1 cellular context compared by ENCODE assay signal in the genomic region with DNA sequence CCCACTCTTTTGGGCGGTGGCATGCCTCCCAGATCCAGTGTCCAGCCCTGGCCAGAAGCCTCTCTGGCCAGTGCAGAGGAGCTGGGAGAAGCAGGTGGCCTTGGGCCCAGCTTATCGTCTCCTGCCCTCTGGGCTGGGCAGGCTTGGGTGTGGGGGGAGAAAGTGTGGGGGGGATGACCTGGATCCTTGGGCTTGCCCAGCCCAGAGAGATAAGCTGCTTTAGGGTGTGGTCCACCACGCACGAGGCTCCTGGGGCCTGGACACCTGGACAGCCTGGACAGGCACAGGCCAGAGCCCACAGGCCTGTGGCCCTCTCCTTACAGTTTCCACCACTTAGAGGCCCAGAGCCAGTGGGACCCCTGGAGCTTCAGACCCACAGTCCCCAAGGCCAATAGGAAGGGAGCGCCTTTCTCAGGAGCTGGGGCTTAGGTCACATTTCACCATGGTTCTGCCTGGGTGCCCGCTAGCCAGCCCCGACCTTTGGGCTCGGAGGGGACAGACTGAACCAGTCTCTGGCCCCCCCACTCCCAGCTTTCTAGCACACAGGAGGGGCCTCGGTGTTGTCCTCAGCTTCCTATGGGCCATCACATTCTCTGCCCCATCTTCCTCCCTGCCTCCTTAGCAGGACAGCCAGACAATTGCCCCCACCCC.
TF ChIP-seq lines count a peak whose summit lies in the region.

No MANE protein-coding gene starts in this region.

TF ChIP-seq in K562, 482 proteins besides CTCF, POLR2A, EP300 and RAD21 (continued from another document and continues in another):
- TF ChIP-seq NR2C2 (CRISPR knock-in tag; IDR thresholded peaks at IDR 0.05), result no peak
- TF ChIP-seq NR2C2 (tag; IDR thresholded peaks at IDR 0.05), result no peak
- no peak for TF ChIP-seq HDAC3 (IDR thresholded peaks at IDR 0.05; ENCODE audit: borderline replicate concordance, partially characterized antibody)
- TF ChIP-seq POLR2H (tag; IDR thresholded peaks at IDR 0.05; ENCODE audit: low read depth), result no peak
- TF ChIP-seq, protein P1, sequence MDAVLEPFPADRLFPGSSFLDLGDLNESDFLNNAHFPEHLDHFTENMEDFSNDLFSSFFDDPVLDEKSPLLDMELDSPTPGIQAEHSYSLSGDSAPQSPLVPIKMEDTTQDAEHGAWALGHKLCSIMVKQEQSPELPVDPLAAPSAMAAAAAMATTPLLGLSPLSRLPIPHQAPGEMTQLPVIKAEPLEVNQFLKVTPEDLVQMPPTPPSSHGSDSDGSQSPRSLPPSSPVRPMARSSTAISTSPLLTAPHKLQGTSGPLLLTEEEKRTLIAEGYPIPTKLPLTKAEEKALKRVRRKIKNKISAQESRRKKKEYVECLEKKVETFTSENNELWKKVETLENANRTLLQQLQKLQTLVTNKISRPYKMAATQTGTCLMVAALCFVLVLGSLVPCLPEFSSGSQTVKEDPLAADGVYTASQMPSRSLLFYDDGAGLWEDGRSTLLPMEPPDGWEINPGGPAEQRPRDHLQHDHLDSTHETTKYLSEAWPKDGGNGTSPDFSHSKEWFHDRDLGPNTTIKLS (IDR thresholded peaks at IDR 0.05; ENCODE audit: borderline replicate concordance, low read depth), result no peak
- no peak for TF ChIP-seq RBM25 (IDR thresholded peaks at IDR 0.05; ENCODE audit: low read depth, low read length, severe bottlenecking)
- peak; percentile 24; the same call in 1 of the 2 replicates for TF ChIP-seq GATA2 (CRISPR knock-in tag; IDR thresholded peaks at IDR 0.05)
- no peak for TF ChIP-seq MTA3 (IDR thresholded peaks at IDR 0.05; ENCODE audit: borderline replicate concordance)
- no peak for TF ChIP-seq THRAP3 (IDR thresholded peaks at IDR 0.05; ENCODE audit: borderline replicate concordance)
- no peak for TF ChIP-seq TEAD1 (CRISPR knock-in tag; IDR thresholded peaks at IDR 0.05)
- TF ChIP-seq, protein P2, sequence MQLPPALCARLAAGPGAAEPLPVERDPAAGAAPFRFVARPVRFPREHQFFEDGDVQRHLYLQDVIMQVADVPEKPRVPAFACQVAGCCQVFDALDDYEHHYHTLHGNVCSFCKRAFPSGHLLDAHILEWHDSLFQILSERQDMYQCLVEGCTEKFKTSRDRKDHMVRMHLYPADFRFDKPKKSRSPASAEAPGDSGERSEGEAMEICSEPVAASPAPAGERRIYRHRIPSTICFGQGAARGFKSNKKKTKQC (CRISPR knock-in tag; IDR thresholded peaks at IDR 0.05), result no peak
- no peak for TF ChIP-seq TCF7 (IDR thresholded peaks at IDR 0.05; ENCODE audit: borderline replicate concordance)
- TF ChIP-seq ETS2 (tag; IDR thresholded peaks at IDR 0.05; ENCODE audit: borderline replicate concordance, poor library complexity, severe bottlenecking), result no peak
- 0 out of 4 replicates have a peak, but pooled peaks of 1 of the 2 experiments have one; percentile 20 for TF ChIP-seq MAZ (CRISPR knock-in tag; conservative IDR thresholded peaks at IDR 0.05 in 1 of 2, IDR thresholded peaks at IDR 0.05 in 1 of 2)
- TF ChIP-seq, protein P3, sequence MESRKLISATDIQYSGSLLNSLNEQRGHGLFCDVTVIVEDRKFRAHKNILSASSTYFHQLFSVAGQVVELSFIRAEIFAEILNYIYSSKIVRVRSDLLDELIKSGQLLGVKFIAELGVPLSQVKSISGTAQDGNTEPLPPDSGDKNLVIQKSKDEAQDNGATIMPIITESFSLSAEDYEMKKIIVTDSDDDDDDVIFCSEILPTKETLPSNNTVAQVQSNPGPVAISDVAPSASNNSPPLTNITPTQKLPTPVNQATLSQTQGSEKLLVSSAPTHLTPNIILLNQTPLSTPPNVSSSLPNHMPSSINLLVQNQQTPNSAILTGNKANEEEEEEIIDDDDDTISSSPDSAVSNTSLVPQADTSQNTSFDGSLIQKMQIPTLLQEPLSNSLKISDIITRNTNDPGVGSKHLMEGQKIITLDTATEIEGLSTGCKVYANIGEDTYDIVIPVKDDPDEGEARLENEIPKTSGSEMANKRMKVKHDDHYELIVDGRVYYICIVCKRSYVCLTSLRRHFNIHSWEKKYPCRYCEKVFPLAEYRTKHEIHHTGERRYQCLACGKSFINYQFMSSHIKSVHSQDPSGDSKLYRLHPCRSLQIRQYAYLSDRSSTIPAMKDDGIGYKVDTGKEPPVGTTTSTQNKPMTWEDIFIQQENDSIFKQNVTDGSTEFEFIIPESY (CRISPR knock-in tag; IDR thresholded peaks at IDR 0.05), result no peak
- TF ChIP-seq, protein P4, sequence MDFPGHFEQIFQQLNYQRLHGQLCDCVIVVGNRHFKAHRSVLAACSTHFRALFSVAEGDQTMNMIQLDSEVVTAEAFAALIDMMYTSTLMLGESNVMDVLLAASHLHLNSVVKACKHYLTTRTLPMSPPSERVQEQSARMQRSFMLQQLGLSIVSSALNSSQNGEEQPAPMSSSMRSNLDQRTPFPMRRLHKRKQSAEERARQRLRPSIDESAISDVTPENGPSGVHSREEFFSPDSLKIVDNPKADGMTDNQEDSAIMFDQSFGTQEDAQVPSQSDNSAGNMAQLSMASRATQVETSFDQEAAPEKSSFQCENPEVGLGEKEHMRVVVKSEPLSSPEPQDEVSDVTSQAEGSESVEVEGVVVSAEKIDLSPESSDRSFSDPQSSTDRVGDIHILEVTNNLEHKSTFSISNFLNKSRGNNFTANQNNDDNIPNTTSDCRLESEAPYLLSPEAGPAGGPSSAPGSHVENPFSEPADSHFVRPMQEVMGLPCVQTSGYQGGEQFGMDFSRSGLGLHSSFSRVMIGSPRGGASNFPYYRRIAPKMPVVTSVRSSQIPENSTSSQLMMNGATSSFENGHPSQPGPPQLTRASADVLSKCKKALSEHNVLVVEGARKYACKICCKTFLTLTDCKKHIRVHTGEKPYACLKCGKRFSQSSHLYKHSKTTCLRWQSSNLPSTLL (IDR thresholded peaks at IDR 0.05), result no peak
- no peak for TF ChIP-seq SAFB2 (IDR thresholded peaks at IDR 0.05; ENCODE audit: borderline replicate concordance, low read depth, low read length, severe bottlenecking)
- TF ChIP-seq, protein P5, sequence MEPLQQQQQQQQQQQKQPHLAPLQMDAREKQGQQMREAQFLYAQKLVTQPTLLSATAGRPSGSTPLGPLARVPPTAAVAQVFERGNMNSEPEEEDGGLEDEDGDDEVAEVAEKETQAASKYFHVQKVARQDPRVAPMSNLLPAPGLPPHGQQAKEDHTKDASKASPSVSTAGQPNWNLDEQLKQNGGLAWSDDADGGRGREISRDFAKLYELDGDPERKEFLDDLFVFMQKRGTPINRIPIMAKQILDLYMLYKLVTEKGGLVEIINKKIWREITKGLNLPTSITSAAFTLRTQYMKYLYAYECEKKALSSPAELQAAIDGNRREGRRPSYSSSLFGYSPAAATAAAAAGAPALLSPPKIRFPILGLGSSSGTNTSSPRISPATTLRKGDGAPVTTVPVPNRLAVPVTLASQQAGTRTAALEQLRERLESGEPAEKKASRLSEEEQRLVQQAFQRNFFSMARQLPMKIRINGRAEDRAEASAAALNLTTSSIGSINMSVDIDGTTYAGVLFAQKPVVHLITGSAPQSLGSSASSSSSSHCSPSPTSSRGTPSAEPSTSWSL (CRISPR knock-in tag; IDR thresholded peaks at IDR 0.05; ENCODE audit: borderline replicate concordance), result no peak
- TF ChIP-seq, protein P6, sequence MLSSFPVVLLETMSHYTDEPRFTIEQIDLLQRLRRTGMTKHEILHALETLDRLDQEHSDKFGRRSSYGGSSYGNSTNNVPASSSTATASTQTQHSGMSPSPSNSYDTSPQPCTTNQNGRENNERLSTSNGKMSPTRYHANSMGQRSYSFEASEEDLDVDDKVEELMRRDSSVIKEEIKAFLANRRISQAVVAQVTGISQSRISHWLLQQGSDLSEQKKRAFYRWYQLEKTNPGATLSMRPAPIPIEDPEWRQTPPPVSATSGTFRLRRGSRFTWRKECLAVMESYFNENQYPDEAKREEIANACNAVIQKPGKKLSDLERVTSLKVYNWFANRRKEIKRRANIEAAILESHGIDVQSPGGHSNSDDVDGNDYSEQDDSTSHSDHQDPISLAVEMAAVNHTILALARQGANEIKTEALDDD (IDR thresholded peaks at IDR 0.05), result no peak
- no peak for TF ChIP-seq NFIX (CRISPR knock-in tag; IDR thresholded peaks at IDR 0.05; ENCODE audit: low read depth)
- no peak for TF ChIP-seq CHCHD3 (CRISPR knock-in tag; IDR thresholded peaks at IDR 0.05)
- TF ChIP-seq, protein P7, sequence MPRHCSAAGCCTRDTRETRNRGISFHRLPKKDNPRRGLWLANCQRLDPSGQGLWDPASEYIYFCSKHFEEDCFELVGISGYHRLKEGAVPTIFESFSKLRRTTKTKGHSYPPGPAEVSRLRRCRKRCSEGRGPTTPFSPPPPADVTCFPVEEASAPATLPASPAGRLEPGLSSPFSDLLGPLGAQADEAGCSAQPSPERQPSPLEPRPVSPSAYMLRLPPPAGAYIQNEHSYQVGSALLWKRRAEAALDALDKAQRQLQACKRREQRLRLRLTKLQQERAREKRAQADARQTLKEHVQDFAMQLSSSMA (CRISPR knock-in tag; IDR thresholded peaks at IDR 0.05), result no peak
- no peak for TF ChIP-seq ELF2 (CRISPR knock-in tag; IDR thresholded peaks at IDR 0.05)
- no peak for TF ChIP-seq SRSF1 (IDR thresholded peaks at IDR 0.05; ENCODE audit: low read depth, low read length)
- TF ChIP-seq, protein P8, sequence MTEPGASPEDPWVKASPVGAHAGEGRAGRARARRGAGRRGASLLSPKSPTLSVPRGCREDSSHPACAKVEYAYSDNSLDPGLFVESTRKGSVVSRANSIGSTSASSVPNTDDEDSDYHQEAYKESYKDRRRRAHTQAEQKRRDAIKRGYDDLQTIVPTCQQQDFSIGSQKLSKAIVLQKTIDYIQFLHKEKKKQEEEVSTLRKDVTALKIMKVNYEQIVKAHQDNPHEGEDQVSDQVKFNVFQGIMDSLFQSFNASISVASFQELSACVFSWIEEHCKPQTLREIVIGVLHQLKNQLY (CRISPR knock-in tag; conservative IDR thresholded peaks at IDR 0.05), result no peak
- peak; percentile 73 for TF ChIP-seq MTA2 (IDR thresholded peaks at IDR 0.05; ENCODE audit: low read depth)
- no peak for TF ChIP-seq SPI1 (IDR thresholded peaks at IDR 0.05; ENCODE audit: borderline replicate concordance, low read depth, low read length)
- TF ChIP-seq, protein P9, sequence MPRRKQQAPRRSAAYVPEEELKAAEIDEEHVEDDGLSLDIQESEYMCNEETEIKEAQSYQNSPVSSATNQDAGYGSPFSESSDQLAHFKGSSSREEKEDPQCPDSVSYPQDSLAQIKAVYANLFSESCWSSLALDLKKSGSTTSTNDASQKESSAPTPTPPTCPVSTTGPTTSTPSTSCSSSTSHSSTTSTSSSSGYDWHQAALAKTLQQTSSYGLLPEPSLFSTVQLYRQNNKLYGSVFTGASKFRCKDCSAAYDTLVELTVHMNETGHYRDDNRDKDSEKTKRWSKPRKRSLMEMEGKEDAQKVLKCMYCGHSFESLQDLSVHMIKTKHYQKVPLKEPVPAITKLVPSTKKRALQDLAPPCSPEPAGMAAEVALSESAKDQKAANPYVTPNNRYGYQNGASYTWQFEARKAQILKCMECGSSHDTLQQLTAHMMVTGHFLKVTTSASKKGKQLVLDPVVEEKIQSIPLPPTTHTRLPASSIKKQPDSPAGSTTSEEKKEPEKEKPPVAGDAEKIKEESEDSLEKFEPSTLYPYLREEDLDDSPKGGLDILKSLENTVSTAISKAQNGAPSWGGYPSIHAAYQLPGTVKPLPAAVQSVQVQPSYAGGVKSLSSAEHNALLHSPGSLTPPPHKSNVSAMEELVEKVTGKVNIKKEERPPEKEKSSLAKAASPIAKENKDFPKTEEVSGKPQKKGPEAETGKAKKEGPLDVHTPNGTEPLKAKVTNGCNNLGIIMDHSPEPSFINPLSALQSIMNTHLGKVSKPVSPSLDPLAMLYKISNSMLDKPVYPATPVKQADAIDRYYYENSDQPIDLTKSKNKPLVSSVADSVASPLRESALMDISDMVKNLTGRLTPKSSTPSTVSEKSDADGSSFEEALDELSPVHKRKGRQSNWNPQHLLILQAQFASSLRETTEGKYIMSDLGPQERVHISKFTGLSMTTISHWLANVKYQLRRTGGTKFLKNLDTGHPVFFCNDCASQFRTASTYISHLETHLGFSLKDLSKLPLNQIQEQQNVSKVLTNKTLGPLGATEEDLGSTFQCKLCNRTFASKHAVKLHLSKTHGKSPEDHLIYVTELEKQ (CRISPR knock-in tag; IDR thresholded peaks at IDR 0.05), result no peak
- TF ChIP-seq ZNF584 (CRISPR knock-in tag; IDR thresholded peaks at IDR 0.05; ENCODE audit: low read depth), result no peak
- no peak for TF ChIP-seq SREBF2 (CRISPR knock-in tag; IDR thresholded peaks at IDR 0.05)
- TF ChIP-seq, protein P10, sequence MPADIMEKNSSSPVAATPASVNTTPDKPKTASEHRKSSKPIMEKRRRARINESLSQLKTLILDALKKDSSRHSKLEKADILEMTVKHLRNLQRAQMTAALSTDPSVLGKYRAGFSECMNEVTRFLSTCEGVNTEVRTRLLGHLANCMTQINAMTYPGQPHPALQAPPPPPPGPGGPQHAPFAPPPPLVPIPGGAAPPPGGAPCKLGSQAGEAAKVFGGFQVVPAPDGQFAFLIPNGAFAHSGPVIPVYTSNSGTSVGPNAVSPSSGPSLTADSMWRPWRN (IDR thresholded peaks at IDR 0.05; ENCODE audit: low read depth), result no peak
- TF ChIP-seq, protein P11, sequence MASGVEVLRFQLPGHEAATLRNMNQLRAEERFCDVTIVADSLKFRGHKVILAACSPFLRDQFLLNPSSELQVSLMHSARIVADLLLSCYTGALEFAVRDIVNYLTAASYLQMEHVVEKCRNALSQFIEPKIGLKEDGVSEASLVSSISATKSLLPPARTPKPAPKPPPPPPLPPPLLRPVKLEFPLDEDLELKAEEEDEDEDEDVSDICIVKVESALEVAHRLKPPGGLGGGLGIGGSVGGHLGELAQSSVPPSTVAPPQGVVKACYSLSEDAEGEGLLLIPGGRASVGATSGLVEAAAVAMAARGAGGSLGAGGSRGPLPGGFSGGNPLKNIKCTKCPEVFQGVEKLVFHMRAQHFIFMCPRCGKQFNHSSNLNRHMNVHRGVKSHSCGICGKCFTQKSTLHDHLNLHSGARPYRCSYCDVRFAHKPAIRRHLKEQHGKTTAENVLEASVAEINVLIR (CRISPR knock-in tag; IDR thresholded peaks at IDR 0.05), result no peak
